Comparison of ENCODE assay signal across 24 cellular contexts in genomic region chr11:85749287-85749834, GRCh38.
A peak's percentile ranks its signal among the peaks of the same experiment; 100 is the strongest.
DNase-seq lines count a peak whose midpoint lies in the region; ATAC-seq, FAIRE-seq and TF ChIP-seq lines count a peak whose summit lies in the region.
"Had no signal": no experiment of that assay in that cellular context is flagged by ENCODE, and none has a peak within 500 bp of the region (broad histone marks: within the 10 kb centered on the region; RNA-seq: fewer than 3 reads in every experiment).

No MANE protein-coding gene starts in this region.

- no peaks in the 10 kb centered on the region for H3K27me3 Mint-ChIP-seq in effector memory CD8-positive, alpha-beta T cell
- H3K27me3 Mint-ChIP-seq: activated CD4-positive, alpha-beta T cell treated with anti-CD3 and anti-CD28 coated beads for 36 hours; dendritic cell treated with granulocyte-macrophage colony-stimulating factor and Interleukin-4, amounts not matched to agents 40 ng/mL and 50 ng/mL, for 4 days had no signal

- H3K36me3 ChIP-seq in right lobe of liver, result no peaks in the 10 kb centered on the region
- H3K36me3 ChIP-seq in HepG2 (replicated peaks in 1 of 2; ENCODE audit: control insufficient read depth in 1 of 2, insufficient read depth in 2 of 2, low read length in 2 of 2), result no peaks in the 10 kb centered on the region
- H3K36me3 ChIP-seq: breast epithelium, upper lobe of left lung had no signal

- POLR2A ChIA-PET in HepG2 (lab: Yijun Ruan, JAX), result no interaction called here

- no peak for TF ChIP-seq POLR2A in right lobe of liver (IDR thresholded peaks at IDR 0.05)
- TF ChIP-seq POLR2A in HepG2 (IDR thresholded peaks at IDR 0.05; ENCODE audit: insufficient read depth in 1 of 2, low read depth in 2 of 2, low read length in 2 of 2), result no peak
- TF ChIP-seq POLR2A in NB4 (IDR thresholded peaks at IDR 0.05; ENCODE audit: extremely low read depth, insufficient read length), result no peak

- no peak overlapping the region for H3K27ac ChIP-seq in right lobe of liver
- H3K27ac ChIP-seq in HepG2 (ENCODE audit: extremely low read length, insufficient read depth, low read length), result no peak overlapping the region
- H3K27ac ChIP-seq: parathyroid adenoma had no signal

- in situ Hi-C loops in HepG2 (cut with HindIII; ENCODE audit: extremely low pct_ligation_motif_present, low pct_unique_long_range_greater_than_20kb), result no loop called here

- no peak for TF ChIP-seq CTCF in right lobe of liver (IDR thresholded peaks at IDR 0.05)
- no peak for TF ChIP-seq CTCF in HepG2 (CRISPR knock-in tag; IDR thresholded peaks at IDR 0.05)
- no peak for TF ChIP-seq CTCF in NB4 (IDR thresholded peaks at IDR 0.05; ENCODE audit: low read depth, low read length)

- peak overlapping the region; percentile 95 to 98 for H3K27ac Mint-ChIP-seq in effector memory CD8-positive, alpha-beta T cell
- H3K27ac Mint-ChIP-seq: dendritic cell treated with granulocyte-macrophage colony-stimulating factor and Interleukin-4, amounts not matched to agents 40 ng/mL and 50 ng/mL, for 4 days had no signal

- H3K4me3 ChIP-seq in right lobe of liver (no peak overlapping the region), HepG2 (replicated peaks in 1 of 3; ENCODE audit: insufficient read depth in 1 of 3, low read depth in 2 of 3, low read length in 3 of 3) (no peak overlapping the region), NB4 (ENCODE audit: low read depth, low read length) (no peak overlapping the region)
- H3K4me3 ChIP-seq: breast epithelium, upper lobe of left lung had no signal

- no TSS peak for BruUV-seq in HepG2 (replicated peaks; lab: Mats Ljungman, UMichigan)

- peak overlapping the region; percentile 73 to 81 for H3K4me3 Mint-ChIP-seq in effector memory CD8-positive, alpha-beta T cell
- H3K4me3 Mint-ChIP-seq: activated CD4-positive, alpha-beta T cell treated with anti-CD3 and anti-CD28 coated beads for 36 hours; dendritic cell treated with granulocyte-macrophage colony-stimulating factor and Interleukin-4, amounts not matched to agents 40 ng/mL and 50 ng/mL, for 4 days had no signal

- TF ChIP-seq EP300 in HepG2 (IDR thresholded peaks at IDR 0.05; ENCODE audit: low read depth in 2 of 2, low read length in 2 of 2) (no peak), HepG2 (CRISPR knock-in tag; IDR thresholded peaks at IDR 0.05; ENCODE audit: borderline replicate concordance) (no peak)

- intact Hi-C loops in right lobe of liver (cut with DNase I) (no loop called here), HepG2 (cut with micrococcal nuclease; ENCODE audit: unreplicated experiment) (no loop called here)

- H3K27me3 ChIP-seq in right lobe of liver (no peaks in the 10 kb centered on the region), HepG2 (ENCODE audit: control insufficient read depth in 1 of 2, insufficient read depth in 2 of 2, low read length in 2 of 2) (no peaks in the 10 kb centered on the region)
- H3K27me3 ChIP-seq: breast epithelium, upper lobe of left lung had no signal

- DNase-seq in right lobe of liver (no peak), HepG2 (ENCODE audit: low spot score) (no peak), NB4 (ENCODE audit: low read depth) (peak; percentile 24), amniotic stem cell (lab: John Stamatoyannopoulos, UW) (no peak), NCI-H748 (lab: John Stamatoyannopoulos, UW; ENCODE audit: unreplicated experiment) (no peak)
- no peak for DNase-seq in effector memory CD8-positive, alpha-beta T cell
- no peak for DNase-seq in stimulated activated naive CD8-positive, alpha-beta T cell treated with anti-CD3 and anti-CD28 coated beads, Interleukin-15, Interleukin-2, amounts not matched to agents 100 U/mL and 50 U/mL, for 24 hours
- DNase-seq: activated CD4-positive, alpha-beta T cell treated with anti-CD3 and anti-CD28 coated beads for 36 hours; activated T-cell treated with anti-CD3 and anti-CD28 coated beads for 4 hours; Calu3; EL; foreskin fibroblast; hypothalamus; Karpas-422; kidney; NCI-H1105; NCI-H524; SHP77; stimulated activated CD4-positive, alpha-beta T cell treated with anti-CD3 and anti-CD28 coated beads, Interleukin-2, amount 100 ng/mL, for 24 hours; T-helper 9 cell; upper lobe of left lung had no signal

- H3K9ac ChIP-seq in HepG2 (ENCODE audit: insufficient read depth, low read depth, low read length), result no peak overlapping the region
- H3K9ac ChIP-seq: parathyroid adenoma had no signal

- H4K20me1 ChIP-seq in HepG2 (ENCODE audit: insufficient read depth, low read length), result no peaks in the 10 kb centered on the region

- CTCF ChIA-PET in HepG2 (lab: Yijun Ruan, JAX; ENCODE audit: low intra/inter-chr PET ratio, low total read pairs), result no interaction called here

- ATAC-seq in right lobe of liver, result peak in 3 of 4 donors; percentile 25 to 34 (median 30)
- ATAC-seq in HepG2, result no peak
- ATAC-seq in effector memory CD8-positive, alpha-beta T cell (replicated peaks), result no peak
- ATAC-seq in stimulated activated naive CD8-positive, alpha-beta T cell treated with anti-CD3 and anti-CD28 coated beads, Interleukin-15, Interleukin-2, amounts not matched to agents 100 U/mL and 50 U/mL, for 24 hours, result no peak
- ATAC-seq: activated CD4-positive, alpha-beta T cell treated with anti-CD3 and anti-CD28 coated beads for 36 hours had no signal

- H3K4me1 ChIP-seq in right lobe of liver (peaks cover 0 to 5% (median 0%) of the 10 kb centered on the region in 4 donors), HepG2 (ENCODE audit: insufficient read depth, low read length) (no peaks in the 10 kb centered on the region)
- H3K4me1 ChIP-seq: breast epithelium, parathyroid adenoma had no signal

- 58% methylated on average over 3 of the region's 3 CpGs for WGBS in right lobe of liver (ENCODE audit: insufficient coverage, low coverage, low lambda C conversion rate, missing lambda C conversion rate)
- 33% methylated on average over 3 of the region's 3 CpGs for WGBS in HepG2 (ENCODE audit: low lambda C conversion rate)

- H3K9me3 ChIP-seq in right lobe of liver, result no peaks in the 10 kb centered on the region
- no peaks in the 10 kb centered on the region for H3K9me3 ChIP-seq in HepG2 (ENCODE audit: low read length)
- H3K9me3 ChIP-seq: breast epithelium, upper lobe of left lung had no signal

- peaks cover 0 to 5% of the 10 kb centered on the region in 2 donors for H3K9me3 Mint-ChIP-seq in effector memory CD8-positive, alpha-beta T cell
- H3K9me3 Mint-ChIP-seq: dendritic cell treated with granulocyte-macrophage colony-stimulating factor and Interleukin-4, amounts not matched to agents 40 ng/mL and 50 ng/mL, for 4 days had no signal

- no peak overlapping the region for H2AFZ ChIP-seq in HepG2 (ENCODE audit: low read length)
- H2AFZ ChIP-seq: parathyroid adenoma had no signal

- TF ChIP-seq RAD21 in HepG2 (CRISPR knock-in tag; IDR thresholded peaks at IDR 0.05), result no peak

- no peak for FAIRE-seq in HepG2 (lab: Jason Lieb, UNC)
- FAIRE-seq: kidney had no signal

- H3K4me1 Mint-ChIP-seq in effector memory CD8-positive, alpha-beta T cell (ENCODE audit: low read depth in 2 of 2), result peaks cover 65 to 79% of the 10 kb centered on the region in 2 donors

- no peak overlapping the region for H3K4me2 ChIP-seq in HepG2 (ENCODE audit: low read depth, low read length)

- peaks cover 49% of the 10 kb centered on the region for H3K36me3 Mint-ChIP-seq in effector memory CD8-positive, alpha-beta T cell (ENCODE audit: insufficient read depth)

- H3K79me2 ChIP-seq in HepG2 (ENCODE audit: insufficient read depth, low read length), result no peaks in the 10 kb centered on the region
- H3K79me2 ChIP-seq: parathyroid adenoma had no signal

TF ChIP-seq in HepG2, 621 proteins besides CTCF, POLR2A, EP300 and RAD21 (continues in another document):
- TF ChIP-seq, protein P1, sequence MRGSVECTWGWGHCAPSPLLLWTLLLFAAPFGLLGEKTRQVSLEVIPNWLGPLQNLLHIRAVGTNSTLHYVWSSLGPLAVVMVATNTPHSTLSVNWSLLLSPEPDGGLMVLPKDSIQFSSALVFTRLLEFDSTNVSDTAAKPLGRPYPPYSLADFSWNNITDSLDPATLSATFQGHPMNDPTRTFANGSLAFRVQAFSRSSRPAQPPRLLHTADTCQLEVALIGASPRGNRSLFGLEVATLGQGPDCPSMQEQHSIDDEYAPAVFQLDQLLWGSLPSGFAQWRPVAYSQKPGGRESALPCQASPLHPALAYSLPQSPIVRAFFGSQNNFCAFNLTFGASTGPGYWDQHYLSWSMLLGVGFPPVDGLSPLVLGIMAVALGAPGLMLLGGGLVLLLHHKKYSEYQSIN (CRISPR knock-in tag; IDR thresholded peaks at IDR 0.05; ENCODE audit: borderline replicate concordance), result no peak
- TF ChIP-seq BRCA1 (CRISPR knock-in tag; IDR thresholded peaks at IDR 0.05) (no peak), CREB3 (CRISPR knock-in tag; IDR thresholded peaks at IDR 0.05) (no peak), ZNF550 (CRISPR knock-in tag; IDR thresholded peaks at IDR 0.05; ENCODE audit: borderline replicate concordance) (no peak), ZSCAN29 (CRISPR knock-in tag; conservative IDR thresholded peaks at IDR 0.05) (no peak), PRMT3 (CRISPR knock-in tag; IDR thresholded peaks at IDR 0.05; ENCODE audit: borderline replicate concordance, low read depth) (no peak)
- TF ChIP-seq, protein P2, sequence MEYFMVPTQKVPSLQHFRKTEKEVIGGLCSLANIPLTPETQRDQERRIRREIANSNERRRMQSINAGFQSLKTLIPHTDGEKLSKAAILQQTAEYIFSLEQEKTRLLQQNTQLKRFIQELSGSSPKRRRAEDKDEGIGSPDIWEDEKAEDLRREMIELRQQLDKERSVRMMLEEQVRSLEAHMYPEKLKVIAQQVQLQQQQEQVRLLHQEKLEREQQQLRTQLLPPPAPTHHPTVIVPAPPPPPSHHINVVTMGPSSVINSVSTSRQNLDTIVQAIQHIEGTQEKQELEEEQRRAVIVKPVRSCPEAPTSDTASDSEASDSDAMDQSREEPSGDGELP (IDR thresholded peaks at IDR 0.05; ENCODE audit: borderline replicate concordance, low read depth), result no peak

Comparison
In these comparisons a context has a peak if more than half of its experiments do, and no peak if none do; other contexts are left out.
1. ATAC-seq: peak in right lobe of liver (3 of 4); none in HepG2 (single experiment), effector memory CD8-positive, alpha-beta T cell (single experiment) and stimulated activated naive CD8-positive, alpha-beta T cell treated with anti-CD3 and anti-CD28 coated beads, Interleukin-15, Interleukin-2, amounts not matched to agents 100 U/mL and 50 U/mL, for 24 hours (single experiment).